Comparison of ENCODE assay signal across 19 cellular contexts in genomic region chr2:72895154-72895553, GRCh38. TPM values are rescaled to one million over a fixed set of nuclear protein-coding genes. Genes with fewer than 3 reads are reported as not detected.
DNase-seq lines count a peak whose midpoint lies in the region; ATAC-seq and TF ChIP-seq lines count a peak whose summit lies in the region.
"Had no signal": no experiment of that assay in that cellular context is flagged by ENCODE, and none has a peak within 500 bp of the region (broad histone marks: within the 10 kb centered on the region; RNA-seq: fewer than 3 reads in every experiment).

No MANE protein-coding gene starts in this region.

- H4K20me1 ChIP-seq in GM23338 (replicated peaks; ENCODE audit: insufficient read depth): no peaks in the 10 kb centered on the region

- no peak overlapping the region for H3K56ac ChIP-seq in mesendoderm (ENCODE audit: low read length)

- H3K27ac Mint-ChIP-seq in GM23338: no peak overlapping the region
- peak overlapping the region; percentile 39 for H3K27ac Mint-ChIP-seq in activated T-helper 17 cell treated with anti-CD3 and anti-CD28 coated beads, Interleukin-2, amount 50 U/mL, for 72 hours
- H3K27ac Mint-ChIP-seq: activated naive CD8-positive, alpha-beta T cell treated with anti-CD3 and anti-CD28 coated beads for 36 hours; CD14-positive monocyte; memory B cell; natural killer cell; stimulated activated effector memory CD8-positive, alpha-beta T cell treated with anti-CD3 and anti-CD28 coated beads, Interleukin-12 subunit alpha, Interleukin-12 subunit beta, amount 100 ng/mL, for 72 hours had no signal

- H3K4me2 ChIP-seq in GM23338 (peak overlapping the region; percentile 65), mesendoderm (ENCODE audit: low read length) (no peak overlapping the region)

- H3K27ac ChIP-seq in GM23338 (ENCODE audit: low read depth) (no peak overlapping the region), mesendoderm (ENCODE audit: low read depth, low read length) (no peak overlapping the region)
- H3K27ac ChIP-seq: gastrocnemius medialis, sigmoid colon had no signal

- no peak overlapping the region for H3K18ac ChIP-seq in mesendoderm (ENCODE audit: low read length)

- no peak overlapping the region for H2AK5ac ChIP-seq in mesendoderm (ENCODE audit: low read length)

- no peak overlapping the region for H2BK15ac ChIP-seq in mesendoderm (replicated peaks; ENCODE audit: low read depth)

- H3K27me3 Mint-ChIP-seq in GM23338 (ENCODE audit: insufficient read depth, low read depth, poor library complexity): peaks cover 26% of the 10 kb centered on the region
- H3K27me3 Mint-ChIP-seq in activated T-helper 17 cell treated with anti-CD3 and anti-CD28 coated beads, Interleukin-2, amount 50 U/mL, for 72 hours: peaks cover 41% of the 10 kb centered on the region

- no peaks in the 10 kb centered on the region for H3K9me2 ChIP-seq in GM23338 (ENCODE audit: insufficient read depth)

- no peak overlapping the region for H2BK5ac ChIP-seq in mesendoderm (ENCODE audit: low read length)

- POLR2A ChIA-PET in HEK293T (lab: Yijun Ruan, JAX): no interaction called here

- peaks cover 23% of the 10 kb centered on the region for H3K4me1 ChIP-seq in GM23338 (ENCODE audit: insufficient read depth)
- no peaks in the 10 kb centered on the region for H3K4me1 ChIP-seq in mesendoderm (ENCODE audit: control insufficient read depth, low read depth, low read length)

- ATAC-seq in GM23338 (no peak), GM18873 (IDR thresholded peaks at IDR 0.05; ENCODE audit: low FRiP score, unreplicated experiment) (no peak)
- ATAC-seq in activated T-helper 17 cell treated with anti-CD3 and anti-CD28 coated beads, Interleukin-2, amount 50 U/mL, for 72 hours (replicated peaks): no peak
- ATAC-seq: activated CD4-positive, CD25-positive, alpha-beta regulatory T cell treated with anti-CD3 and anti-CD28 coated beads, Interleukin-2, amount 50 U/mL, for 24 hours; natural killer cell; stimulated activated effector memory CD8-positive, alpha-beta T cell treated with anti-CD3 and anti-CD28 coated beads, Interleukin-12 subunit alpha, Interleukin-12 subunit beta, amount 100 ng/mL, for 72 hours had no signal

- H3K27me3 ChIP-seq in GM23338 (ENCODE audit: insufficient read depth): peaks cover 50% of the 10 kb centered on the region
- H3K27me3 ChIP-seq in mesendoderm (ENCODE audit: insufficient read depth, low read length, poor library complexity): no peaks in the 10 kb centered on the region

- no peak overlapping the region for H3K9ac ChIP-seq in mesendoderm (ENCODE audit: low read length)

- H3K79me1 ChIP-seq in mesendoderm (ENCODE audit: low read length): no peaks in the 10 kb centered on the region

- H3K36me3 ChIP-seq in GM23338 (ENCODE audit: insufficient read depth) (no peaks in the 10 kb centered on the region), mesendoderm (ENCODE audit: control insufficient read depth, insufficient read depth, low read length) (no peaks in the 10 kb centered on the region)

- TF ChIP-seq CTCF in GM23338 (conservative IDR thresholded peaks at IDR 0.05; ENCODE audit: low read depth in 2 of 2): no peak

- H3K4me3 Mint-ChIP-seq in GM23338: no peak overlapping the region; the same call in 2 of the 3 replicates
- no peak overlapping the region for H3K4me3 Mint-ChIP-seq in activated T-helper 17 cell treated with anti-CD3 and anti-CD28 coated beads, Interleukin-2, amount 50 U/mL, for 72 hours
- H3K4me3 Mint-ChIP-seq: activated naive CD8-positive, alpha-beta T cell treated with anti-CD3 and anti-CD28 coated beads for 36 hours; memory B cell; natural killer cell; stimulated activated effector memory CD8-positive, alpha-beta T cell treated with anti-CD3 and anti-CD28 coated beads, Interleukin-12 subunit alpha, Interleukin-12 subunit beta, amount 100 ng/mL, for 72 hours had no signal

- CTCF ChIA-PET in HEK293T (lab: Yijun Ruan, JAX): interaction anchor here (0.6 to 2.4 kb wide), 5 partner anchors 58 to 282 kb away, joined by 3 to 7 read pairs (median 3); no protein-coding TSS in a partner anchor

- no peaks in the 10 kb centered on the region for H3F3A ChIP-seq in GM23338 (replicated peaks; ENCODE audit: low read depth)

- H4K5ac ChIP-seq in mesendoderm (ENCODE audit: low read length): no peak overlapping the region

- H4K8ac ChIP-seq in mesendoderm (ENCODE audit: low read depth, low read length): no peak overlapping the region

- H3K4ac ChIP-seq in mesendoderm (ENCODE audit: low read depth, low read length): no peak overlapping the region

- H2AFZ ChIP-seq in GM23338: peak overlapping the region; percentile 63; the same call in 1 of the 2 replicates

- no peak overlapping the region for H3K4me3 ChIP-seq in GM23338
- H3K4me3 ChIP-seq in mesendoderm (ENCODE audit: low read length): no peak overlapping the region
- H3K4me3 ChIP-seq: gastrocnemius medialis had no signal

- H3K79me2 ChIP-seq in GM23338 (replicated peaks; ENCODE audit: insufficient read depth) (no peaks in the 10 kb centered on the region), mesendoderm (ENCODE audit: control insufficient read depth, insufficient read depth, low read length) (no peaks in the 10 kb centered on the region)

- H2BK120ac ChIP-seq in mesendoderm (ENCODE audit: low read depth, low read length): no peak overlapping the region

- H3K36me3 Mint-ChIP-seq in GM23338 (ENCODE audit: low read depth): no peaks in the 10 kb centered on the region
- no peaks in the 10 kb centered on the region for H3K36me3 Mint-ChIP-seq in activated T-helper 17 cell treated with anti-CD3 and anti-CD28 coated beads, Interleukin-2, amount 50 U/mL, for 72 hours (ENCODE audit: low read depth)
- H3K36me3 Mint-ChIP-seq: natural killer cell; stimulated activated effector memory CD8-positive, alpha-beta T cell treated with anti-CD3 and anti-CD28 coated beads, Interleukin-12 subunit alpha, Interleukin-12 subunit beta, amount 100 ng/mL, for 72 hours had no signal

- peaks cover 24% of the 10 kb centered on the region for H3K4me1 Mint-ChIP-seq in GM23338
- H3K4me1 Mint-ChIP-seq in activated T-helper 17 cell treated with anti-CD3 and anti-CD28 coated beads, Interleukin-2, amount 50 U/mL, for 72 hours: peaks cover 6% of the 10 kb centered on the region
- H3K4me1 Mint-ChIP-seq: activated naive CD8-positive, alpha-beta T cell treated with anti-CD3 and anti-CD28 coated beads for 36 hours had no signal

- no peak for DNase-seq in GM23338 (ENCODE audit: low spot score)
- peak; percentile 40 for DNase-seq in mesendoderm
- DNase-seq in stimulated activated CD4-positive, alpha-beta T cell treated with anti-CD3 and anti-CD28 coated beads, Interleukin-4, amount 100 ng/mL, for 1 hour: no peak
- no peak for DNase-seq in HEK293T (ENCODE audit: extremely low spot score)
- DNase-seq: activated naive CD8-positive, alpha-beta T cell treated with anti-CD3 and anti-CD28 coated beads for 36 hours; effector CD4-positive, alpha-beta T cell; gastrocnemius medialis; natural killer cell; NCI-H1417; RPMI8226; sigmoid colon had no signal

- no CpG with 5 or more reads among the region's 4 CpGs for whole genome bisulfite sequencing in mesendoderm (ENCODE audit: extremely low coverage, insufficient coverage, low lambda C conversion rate)

- H3K9me3 Mint-ChIP-seq in GM23338: no peaks in the 10 kb centered on the region
- H3K9me3 Mint-ChIP-seq in activated T-helper 17 cell treated with anti-CD3 and anti-CD28 coated beads, Interleukin-2, amount 50 U/mL, for 72 hours: no peaks in the 10 kb centered on the region
- H3K9me3 Mint-ChIP-seq: activated naive CD8-positive, alpha-beta T cell treated with anti-CD3 and anti-CD28 coated beads for 36 hours; memory B cell; natural killer cell; stimulated activated effector memory CD8-positive, alpha-beta T cell treated with anti-CD3 and anti-CD28 coated beads, Interleukin-12 subunit alpha, Interleukin-12 subunit beta, amount 100 ng/mL, for 72 hours had no signal

- H3K23ac ChIP-seq in mesendoderm (ENCODE audit: low read length): no peak overlapping the region

TF ChIP-seq in GM23338, 12 proteins besides CTCF, POLR2A, EP300 and RAD21 (continues in another document):
- TF ChIP-seq EZH2phosphoT487 (IDR thresholded peaks at IDR 0.05; ENCODE audit: unreplicated experiment) (no peak), ZNF331 (CRISPR knock-in tag; IDR thresholded peaks at IDR 0.05; ENCODE audit: low read depth) (no peak), CREB1 (CRISPR knock-in tag; IDR thresholded peaks at IDR 0.05; ENCODE audit: low read depth) (no peak), POLR2AphosphoS5 (IDR thresholded peaks at IDR 0.05; ENCODE audit: low read depth) (no peak)

TF ChIP-seq in HEK293T, 16 proteins besides CTCF, POLR2A, EP300 and RAD21:
- TF ChIP-seq SP1 (IDR thresholded peaks at IDR 0.05) (no peak), PKNOX1 (IDR thresholded peaks at IDR 0.05) (no peak), ZNF384 (IDR thresholded peaks at IDR 0.05) (no peak), FOXA1 (IDR thresholded peaks at IDR 0.05) (no peak), L3MBTL2 (conservative IDR thresholded peaks at IDR 0.05) (no peak), CTBP1 (IDR thresholded peaks at IDR 0.05; ENCODE audit: borderline replicate concordance) (no peak), FOXK2 (IDR thresholded peaks at IDR 0.05) (no peak), LEF1 (IDR thresholded peaks at IDR 0.05; ENCODE audit: borderline replicate concordance) (no peak), ELF4 (IDR thresholded peaks at IDR 0.05) (no peak), ARNT (IDR thresholded peaks at IDR 0.05) (no peak), FOXM1 (IDR thresholded peaks at IDR 0.05; ENCODE audit: borderline replicate concordance) (no peak)
TF ChIP-seq in HEK293T: peak in this region for 0.

RNA-seq across cellular contexts. Expression of gene SPR, which starts 7.9 kb away (rescaled TPM):
- 15.2 and 18.4 TPM in 2 replicates for total RNA-seq in GM23338 (2014; rRNA removed; shearing (Covaris generic))
- polyA plus RNA-seq in GM23338 (2016; fragmentation: Nextera tagmentation; extraction: Ambion mirVana): 9.5 and 10.7 TPM in 2 replicates
- 10 to 100 TPM in 1 of 2 donors, 1 to 10 TPM in 1; 5.2 to 12.9 TPM for total RNA-seq in activated T-helper 17 cell treated with anti-CD3 and anti-CD28 coated beads, Interleukin-2, amount 50 U/mL, for 72 hours
- 2.6 TPM for polyA plus RNA-seq in mesendoderm (2013, experiment 1 of 2)
- 2.6 TPM for polyA plus RNA-seq in mesendoderm (2013, experiment 2 of 2)

RNA-seq across cellular contexts. Expression of gene EMX1, which starts 22.2 kb away (rescaled TPM):
- 7.9 and 12.6 TPM in 2 replicates for total RNA-seq in GM23338 (2014; rRNA removed; shearing (Covaris generic))
- 3.9 and 4.2 TPM in 2 replicates for polyA plus RNA-seq in GM23338 (2016; fragmentation: Nextera tagmentation; extraction: Ambion mirVana)
- not detected for total RNA-seq in activated T-helper 17 cell treated with anti-CD3 and anti-CD28 coated beads, Interleukin-2, amount 50 U/mL, for 72 hours
- polyA plus RNA-seq in mesendoderm (2013, experiment 1 of 2): 0.15 TPM
- polyA plus RNA-seq in mesendoderm (2013, experiment 2 of 2): 0.35 TPM
- total RNA-seq: activated naive CD8-positive, alpha-beta T cell treated with anti-CD3 and anti-CD28 coated beads for 36 hours; cerebellum; esophagus mucosa; gastrocnemius medialis; natural killer cell; sigmoid colon had no signal
- polyA plus RNA-seq: CD14-positive monocyte had no signal
